In the genomic region with DNA sequence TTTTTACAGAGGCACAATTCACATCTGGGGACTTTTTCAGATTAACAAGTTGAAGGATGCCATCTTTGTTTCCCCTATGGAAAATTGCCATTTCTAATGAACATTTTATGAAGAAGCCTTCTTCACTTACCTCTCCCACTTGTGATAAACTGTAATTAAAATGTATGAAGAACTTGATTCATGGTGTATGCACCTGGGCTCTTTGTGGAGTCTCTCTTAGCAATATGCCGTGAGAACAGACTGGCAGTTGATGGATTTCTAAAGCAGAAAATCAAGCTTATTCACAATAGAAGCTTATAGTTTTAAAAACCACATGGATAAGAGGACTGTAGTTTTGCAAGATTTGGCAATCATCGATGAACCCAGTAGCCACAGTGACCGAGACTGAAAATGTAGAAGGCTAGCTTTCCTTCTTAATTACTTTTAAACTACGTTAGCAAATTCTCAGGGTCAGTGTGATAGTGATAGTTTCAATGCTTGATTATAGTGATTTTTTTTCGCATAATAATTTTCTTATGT, we compare ENCODE assay signal across 9 cellular contexts.
DNase-seq lines count a peak whose midpoint lies in the region; ATAC-seq and TF ChIP-seq lines count a peak whose summit lies in the region.
"Had no signal": no experiment of that assay in that cellular context is flagged by ENCODE, and none has a peak within 500 bp of the region (broad histone marks: within the 10 kb centered on the region; RNA-seq: fewer than 3 reads in every experiment).

No MANE protein-coding gene starts in this region.

- no peaks in the 10 kb centered on the region for H4K20me1 ChIP-seq in PC-3 (ENCODE audit: low read length)

- H3K36me3 ChIP-seq in GM06990 (ENCODE audit: control insufficient read depth, insufficient read depth, low read length) (no peaks in the 10 kb centered on the region), PC-3 (ENCODE audit: low read depth, low read length) (no peaks in the 10 kb centered on the region), mesodermal cell (ENCODE audit: control insufficient read depth, insufficient read depth, low read length) (peaks cover 17% of the 10 kb centered on the region)

- H3K27me3 ChIP-seq in GM06990 (replicated peaks; ENCODE audit: control insufficient read depth, insufficient read depth, low read length) (no peaks in the 10 kb centered on the region), PC-3 (ENCODE audit: low read length) (no peaks in the 10 kb centered on the region)

- BruUV-seq in PC-3 (replicated peaks; lab: Mats Ljungman, UMichigan) = no TSS peak

- WGBS in mesodermal cell (ENCODE audit: insufficient coverage in 2 of 2), 2 experiments = 89 to 94% methylated on average over 3 to 4 of the region's 5 CpGs

- no peak for TF ChIP-seq CTCF in GM06990 (IDR thresholded peaks at IDR 0.05; ENCODE audit: insufficient read depth, low read length, poor library complexity, severe bottlenecking)
- TF ChIP-seq CTCF in PC-3 (conservative IDR thresholded peaks at IDR 0.05; ENCODE audit: low read depth, low read length) = no peak

- H3K4me3 ChIP-seq in GM06990 (replicated peaks; ENCODE audit: low read depth, low read length) (peak overlapping the region; percentile 14), PC-3 (ENCODE audit: low read length) (no peak overlapping the region), mesodermal cell (ENCODE audit: extremely low read depth, insufficient read depth, low read length, poor library complexity, severe bottlenecking) (no peak overlapping the region)

- H3F3A ChIP-seq in PC-3 (ENCODE audit: low read length, unreplicated experiment) = no peaks in the 10 kb centered on the region

- intact Hi-C loops in PC-3 (cut with micrococcal nuclease) = no loop called here

- CTCF ChIA-PET in PC-3 (lab: Charles Lee) = no interaction called here

- no peak overlapping the region for H3K4me2 ChIP-seq in PC-3 (ENCODE audit: low read length)

- DNase-seq in GM06990 (ENCODE audit: extremely low read depth, insufficient read length) (peak; percentile 67), PC-3 (no peak), activated gamma-delta T cell (lab: John Stamatoyannopoulos, UW) (no peak), NAMALWA (ENCODE audit: low spot score) (no peak), foreskin melanocyte (no peak)
- no peak for DNase-seq in stimulated activated CD4-positive, alpha-beta T cell treated with anti-CD3 and anti-CD28 coated beads, Interleukin-2, amount 100 ng/mL, for 24 hours
- DNase-seq: stimulated activated CD4-positive, alpha-beta T cell treated with anti-CD3 and anti-CD28 coated beads, Interleukin-15, amount 100 ng/mL, for 24 hours had no signal

- no peak overlapping the region for H3K27ac ChIP-seq in PC-3 (ENCODE audit: low read length)
- peak overlapping the region; percentile 90 for H3K27ac ChIP-seq in mesodermal cell (ENCODE audit: low read depth, low read length, severe bottlenecking)

- POLR2A ChIA-PET in PC-3 (lab: Charles Lee; ENCODE audit: unreplicated experiment) = no interaction called here

- H3K4me1 ChIP-seq in PC-3 (ENCODE audit: insufficient read depth, low read length) (peaks cover 4% of the 10 kb centered on the region; the same call in 1 of the 2 replicates), mesodermal cell (ENCODE audit: control insufficient read depth, insufficient read depth, low read length, poor library complexity, severe bottlenecking) (peaks cover 46% of the 10 kb centered on the region)

- no peak overlapping the region for H3K9ac ChIP-seq in PC-3 (ENCODE audit: low read length)

- peak overlapping the region; percentile 41; the same call in 1 of the 2 replicates for H2AFZ ChIP-seq in PC-3 (ENCODE audit: low read length)

- ATAC-seq in GM21723 (IDR thresholded peaks at IDR 0.05; ENCODE audit: unreplicated experiment) (peak; percentile 15), PC-3 (no peak)

- H3K9me3 ChIP-seq in PC-3 (ENCODE audit: low read length) = no peaks in the 10 kb centered on the region
- H3K9me3 ChIP-seq in mesodermal cell (ENCODE audit: control insufficient read depth, low read length) = peaks cover 15% of the 10 kb centered on the region

- H3K9me2 ChIP-seq in PC-3 (replicated peaks; ENCODE audit: low read length) = no peaks in the 10 kb centered on the region

- no peaks in the 10 kb centered on the region for H3K79me2 ChIP-seq in PC-3 (ENCODE audit: low read length)
